In the genomic region with DNA sequence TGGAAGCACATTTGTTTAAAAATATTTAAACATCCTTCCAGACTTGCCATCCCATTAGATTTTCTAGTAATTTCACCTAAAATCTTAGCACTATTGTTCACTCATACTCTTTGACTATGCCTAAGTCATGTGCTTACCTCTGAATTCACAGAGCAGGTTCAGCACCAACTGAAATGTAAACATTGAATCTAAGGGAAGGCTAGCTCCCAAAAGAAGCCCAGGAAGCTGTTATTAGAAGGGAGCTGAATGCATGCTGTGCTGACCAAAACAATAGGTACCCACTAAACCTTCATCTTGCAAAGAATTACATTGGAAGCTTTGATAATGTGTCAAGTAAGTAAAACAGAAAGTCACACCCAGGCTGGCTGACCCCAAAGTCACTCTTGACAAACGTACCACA, we compare ENCODE assay signal across 21 cellular contexts.
DNase-seq lines count a peak whose midpoint lies in the region; ATAC-seq, FAIRE-seq and TF ChIP-seq lines count a peak whose summit lies in the region.
"Had no signal": no experiment of that assay in that cellular context is flagged by ENCODE, and none has a peak within 500 bp of the region (broad histone marks: within the 10 kb centered on the region; RNA-seq: fewer than 3 reads in every experiment).

No MANE protein-coding gene starts in this region.

- H3K9ac ChIP-seq in H9 (ENCODE audit: extremely low read depth, insufficient read length, low read length) (no peak overlapping the region), H1 (replicated peaks in 1 of 4; ENCODE audit: extremely low read depth in 1 of 4, low read depth in 3 of 4, low read length in 3 of 4) (no peak overlapping the region)

- no peak overlapping the region for H3K23ac ChIP-seq in H9 (ENCODE audit: insufficient read length, low read depth, low read length)
- no peak overlapping the region for H3K23ac ChIP-seq in H1 (ENCODE audit: insufficient read length)

- H2AK5ac ChIP-seq in H9 (ENCODE audit: insufficient read length, low read length): no peak overlapping the region
- H2AK5ac ChIP-seq in H1 (ENCODE audit: low read depth, low read length): no peak overlapping the region

- H3K4me3 ChIP-seq in H1 (ENCODE audit: extremely low read depth in 1 of 4, insufficient read depth in 2 of 4, low read depth in 3 of 4, low read length in 4 of 4) (no peak overlapping the region; a peak in 1 of 8 replicates), left lung (no peak overlapping the region)
- H3K4me3 ChIP-seq: K562 had no signal

- H3K4me2 ChIP-seq in H9 (ENCODE audit: insufficient read depth, insufficient read length, low read length) (no peak overlapping the region), H1 (ENCODE audit: insufficient read depth in 1 of 2, low read depth in 2 of 2, low read length in 2 of 2) (peak overlapping the region; percentile 15 to 28; a peak in 2 of 4 replicates)

- DNase-seq in H9 (no peak), H1 (ENCODE audit: low read depth in 1 of 2, low spot score in 2 of 2) (no peak), iPS-NIHi7 (ENCODE audit: extremely low spot score) (peak; percentile 8), OCI-M1 (lab: John Stamatoyannopoulos, UW) (no peak), left lung (no peak), superior temporal gyrus (ENCODE audit: extremely low spot score) (no peak)
- DNase-seq: ACHN; BE2C; C1 segment of cervical spinal cord; CD4-positive, CD25-positive, alpha-beta regulatory T cell; CD8-positive, alpha-beta memory T cell; COR-L47; DMS 273 treated with DMSO at 0.1 percent for 48 hours; DMS53; HCEC 1CT; IMR-90 had no signal

- H2BK15ac ChIP-seq in H9 (ENCODE audit: low read depth, low read length) (no peak overlapping the region), H1 (ENCODE audit: low read length) (no peak overlapping the region)

- H2BK20ac ChIP-seq in H9 (ENCODE audit: low read depth, low read length, poor library complexity, severe bottlenecking) (no peak overlapping the region), H1 (ENCODE audit: low read length) (no peak overlapping the region)

- H2BK5ac ChIP-seq in H9 (ENCODE audit: insufficient read length, low read length) (no peak overlapping the region), H1 (ENCODE audit: low read depth, low read length) (no peak overlapping the region)

- CTCF ChIA-PET in H1 (lab: Charles Lee; ENCODE audit: partially characterized antibody): interaction anchor here (0.8 kb wide), 1 partner anchor 24 kb away, joined by 3 read pairs; no protein-coding TSS in a partner anchor

- H2BK120ac ChIP-seq in H9 (ENCODE audit: low read depth, low read length, poor library complexity, severe bottlenecking) (no peak overlapping the region), H1 (replicated peaks; ENCODE audit: low read depth, low read length) (no peak overlapping the region)

- TF ChIP-seq CTCF in H9 (conservative IDR thresholded peaks at IDR 0.05): no peak
- no peak for TF ChIP-seq CTCF in H1 (IDR thresholded peaks at IDR 0.05; ENCODE audit: control extremely low read depth in 1 of 3, insufficient read depth in 1 of 3, low read depth in 1 of 3, low read length in 3 of 3)
- TF ChIP-seq CTCF in left lung (IDR thresholded peaks at IDR 0.05): no peak

- H2BK12ac ChIP-seq in H9 (ENCODE audit: insufficient read length, low read depth, low read length) (no peak overlapping the region), H1 (ENCODE audit: low read depth, low read length) (no peak overlapping the region)

- H3K4me1 ChIP-seq in H9 (ENCODE audit: insufficient read depth, low read length) (peaks cover 4% of the 10 kb centered on the region; the same call in 1 of the 2 replicates), H1 (replicated peaks in 1 of 4; ENCODE audit: control insufficient read depth in 3 of 4, insufficient read depth in 4 of 4, low read length in 3 of 4) (peaks cover 0 to 20% (median 5%) of the 10 kb centered on the region in 4 experiments; a peak in 3 of 7 replicates), left lung (no peaks in the 10 kb centered on the region)
- H3K4me1 ChIP-seq: BE2C had no signal

- H2AFZ ChIP-seq in H9 (ENCODE audit: low read length) (no peak overlapping the region), H1 (ENCODE audit: low read length) (0 out of 2 replicates have a peak overlapping the region, but pooled peaks have one; percentile 7)

- H3K79me2 ChIP-seq in H9 (ENCODE audit: insufficient read depth, low read length) (no peaks in the 10 kb centered on the region), H1 (ENCODE audit: control insufficient read depth in 1 of 2, insufficient read depth in 2 of 2, low read length in 2 of 2) (no peaks in the 10 kb centered on the region)

- H3K79me1 ChIP-seq in H9 (ENCODE audit: insufficient read depth, low read depth, low read length, poor library complexity, severe bottlenecking) (no peaks in the 10 kb centered on the region), H1 (ENCODE audit: low read depth, low read length) (no peaks in the 10 kb centered on the region)

- peak overlapping the region in 2 of 3 experiments; percentile 66 to 89; a peak in 3 of 7 replicates for H3K27ac Mint-ChIP-seq in H9
- H3K27ac Mint-ChIP-seq: CD4-positive, CD25-positive, alpha-beta regulatory T cell; CD8-positive, alpha-beta memory T cell had no signal

- no peak for TF ChIP-seq EP300 in H1 (IDR thresholded peaks at IDR 0.05; ENCODE audit: borderline replicate concordance in 1 of 2, low read depth in 2 of 2, low read length in 2 of 2)

- H3K18ac ChIP-seq in H9 (ENCODE audit: insufficient read length, low read depth, low read length): no peak overlapping the region
- H3K18ac ChIP-seq in H1 (ENCODE audit: extremely low read depth, low read length): no peak overlapping the region

- H4K8ac ChIP-seq in H9 (replicated peaks; ENCODE audit: insufficient read length, low read depth, low read length): no peak overlapping the region
- H4K8ac ChIP-seq in H1 (ENCODE audit: extremely low read depth, insufficient read depth, low read length): no peak overlapping the region

- H4K91ac ChIP-seq in H9 (ENCODE audit: insufficient read length, low read depth, low read length) (no peak overlapping the region), H1 (replicated peaks; ENCODE audit: insufficient read length, low read length) (no peak overlapping the region)

- no peak for ATAC-seq in left lung
- ATAC-seq: K562 had no signal

- no peak overlapping the region for H3T11ph ChIP-seq in H9 (ENCODE audit: low read length)

- H4K5ac ChIP-seq in H9 (ENCODE audit: insufficient read length, low read depth, low read length): no peak overlapping the region
- H4K5ac ChIP-seq in H1 (ENCODE audit: insufficient read length, low read depth, low read length): no peak overlapping the region

- FAIRE-seq in H1 (lab: Jason Lieb, UNC): peak; percentile 32
- FAIRE-seq: A204.1, G401.6, GM12891, GM19239, K562 had no signal

- H3K27me3 Mint-ChIP-seq in H9 (ENCODE audit: low read depth): no peaks in the 10 kb centered on the region

- no peaks in the 10 kb centered on the region for H3K36me3 ChIP-seq in H1 (ENCODE audit: control insufficient read depth in 2 of 4, insufficient read depth in 4 of 4, low read length in 3 of 4)
- no peaks in the 10 kb centered on the region for H3K36me3 ChIP-seq in left lung
- H3K36me3 ChIP-seq: BE2C had no signal

- H3K36me3 Mint-ChIP-seq in H9 (ENCODE audit: insufficient read depth in 1 of 3, low read depth in 3 of 3): peaks cover 14 to 20% (median 18%) of the 10 kb centered on the region in 3 experiments
- H3K36me3 Mint-ChIP-seq: CD4-positive, CD25-positive, alpha-beta regulatory T cell; CD8-positive, alpha-beta memory T cell had no signal

- H3K56ac ChIP-seq in H9 (ENCODE audit: insufficient read length, low read depth, low read length): no peak overlapping the region
- no peak overlapping the region for H3K56ac ChIP-seq in H1 (replicated peaks; ENCODE audit: insufficient read length, low read depth, low read length)

- no peak; a peak in 1 of 4 replicates for TF ChIP-seq RAD21 in H1 (IDR thresholded peaks at IDR 0.05 in 1 of 2, conservative IDR thresholded peaks at IDR 0.05 in 1 of 2; ENCODE audit: low read depth in 2 of 2, low read length in 2 of 2)

- intact Hi-C loops in left lung (cut with DNase I): no loop called here

- POLR2A ChIA-PET in H1 (lab: Charles Lee; ENCODE audit: partially characterized antibody): no interaction called here

- H3K9me3 ChIP-seq in H9 (ENCODE audit: control insufficient read depth, low read depth, low read length) (peaks cover 6% of the 10 kb centered on the region), H1 (ENCODE audit: insufficient read depth in 2 of 2, low read depth in 1 of 2, low read length in 1 of 2) (peaks cover 10 to 12% of the 10 kb centered on the region in 2 experiments), left lung (peaks cover 0 to 28% of the 10 kb centered on the region in 2 donors)
- H3K9me3 ChIP-seq: BE2C had no signal

- H3K14ac ChIP-seq in H9 (ENCODE audit: insufficient read depth, low read length): no peak overlapping the region
- no peak overlapping the region for H3K14ac ChIP-seq in H1 (ENCODE audit: insufficient read length)

- H3K27me3 ChIP-seq in H9 (ENCODE audit: insufficient read depth, low read length) (no peaks in the 10 kb centered on the region), H1 (replicated peaks in 1 of 4; ENCODE audit: control insufficient read depth in 3 of 4, extremely low read depth in 1 of 4, insufficient read depth in 3 of 4, low read length in 3 of 4) (no peaks in the 10 kb centered on the region), left lung (no peaks in the 10 kb centered on the region)
- H3K27me3 ChIP-seq: BE2C had no signal

- no peak for TF ChIP-seq POLR2A in H1 (IDR thresholded peaks at IDR 0.05; ENCODE audit: control extremely low read depth in 1 of 2, low read depth in 2 of 2, low read length in 2 of 2)

- H4K20me1 ChIP-seq in H9 (ENCODE audit: control insufficient read depth, insufficient read depth, insufficient read length): no peaks in the 10 kb centered on the region
- H4K20me1 ChIP-seq in H1 (replicated peaks in 1 of 2; ENCODE audit: control insufficient read depth in 1 of 2, insufficient read depth in 2 of 2, low read length in 2 of 2): no peaks in the 10 kb centered on the region

- H3K4me3 Mint-ChIP-seq in H9: no peak overlapping the region
- H3K4me3 Mint-ChIP-seq: CD4-positive, CD25-positive, alpha-beta regulatory T cell; CD8-positive, alpha-beta memory T cell had no signal

- no CpG with 5 or more reads among the region's 1 CpG for WGBS in H9 (ENCODE audit: extremely low coverage, insufficient read length, low lambda C conversion rate)
- WGBS in H1 (ENCODE audit: extremely low coverage in 1 of 2, insufficient coverage in 1 of 2, insufficient read length in 1 of 2, insufficient replicate concordance in 2 of 2, low coverage in 1 of 2, low lambda C conversion rate in 2 of 2, missing lambda C conversion rate in 1 of 2), 2 experiments: 52% methylated on average over 1 of the region's 1 CpG; no CpG with 5 or more reads in 1 of the 2 experiments

- H3K23me2 ChIP-seq in H9 (ENCODE audit: insufficient read length, low read depth, low read length, poor library complexity, severe bottlenecking) (no peaks in the 10 kb centered on the region), H1 (ENCODE audit: low read depth, low read length) (no peaks in the 10 kb centered on the region)

- H3K9me3 Mint-ChIP-seq in H9: peaks cover 14 to 18% of the 10 kb centered on the region in 2 experiments

- peaks cover 24 to 31% of the 10 kb centered on the region in 2 experiments for H3K4me1 Mint-ChIP-seq in H9
- H3K4me1 Mint-ChIP-seq: CD4-positive, CD25-positive, alpha-beta regulatory T cell; CD8-positive, alpha-beta memory T cell had no signal

- H3K4ac ChIP-seq in H9 (ENCODE audit: low read depth, low read length): no peak overlapping the region
- H3K4ac ChIP-seq in H1 (replicated peaks; ENCODE audit: insufficient read length, low read depth, low read length): no peak overlapping the region

- H3K27ac ChIP-seq in H9 (ENCODE audit: insufficient read length, low read depth, low read length): no peak overlapping the region
- no peak overlapping the region for H3K27ac ChIP-seq in H1 (ENCODE audit: low read depth, low read length)
- H3K27ac ChIP-seq in left lung: no peak overlapping the region
